In genomic region chr21:46089285-46089684, GRCh38 we compare ENCODE assay signal across 26 cellular contexts. TPM values are rescaled to one million over a fixed set of nuclear protein-coding genes. Genes with fewer than 3 reads are reported as not detected.
DNase-seq lines count a peak whose midpoint lies in the region; ATAC-seq lines count a peak whose summit lies in the region.
"Had no signal": no experiment of that assay in that cellular context is flagged by ENCODE, and none has a peak within 500 bp of the region (broad histone marks: within the 10 kb centered on the region; RNA-seq: fewer than 3 reads in every experiment).

No MANE protein-coding gene starts in this region.

- H3K4me3 ChIP-seq in rectal smooth muscle tissue (ENCODE audit: low read length) = no peak overlapping the region
- H3K4me3 ChIP-seq: GM12878, GM23338, MG63 had no signal

- ATAC-seq in activated T-cell treated with anti-CD3 and anti-CD28 coated beads, Interleukin-2, amount 50 U/mL, for 72 hours (replicated peaks in 1 of 2) = no peak
- ATAC-seq: GM12878, GM23338 had no signal

- H3K4me1 ChIP-seq in rectal smooth muscle tissue (ENCODE audit: control insufficient read depth, insufficient read depth, low read length) = peaks cover 34% of the 10 kb centered on the region

- no peaks in the 10 kb centered on the region for H3K27me3 ChIP-seq in rectal smooth muscle tissue (ENCODE audit: control insufficient read depth, insufficient read depth, low read length)
- H3K27me3 ChIP-seq: MG63 had no signal

- no peaks in the 10 kb centered on the region for H3K36me3 Mint-ChIP-seq in activated T-helper 2 cell treated with anti-CD3 and anti-CD28 coated beads, Interferon-gamma antibody, Interleukin-2, Interleukin-4, amounts not matched to agents 10 μg/mL and 5 μg/mL and 100 μg/mL, durations not matched to agents 14 hours and 24 hours and 36 hours (ENCODE audit: low read depth)
- peaks cover 10 to 13% of the 10 kb centered on the region in 2 donors for H3K36me3 Mint-ChIP-seq in activated T-cell treated with anti-CD3 and anti-CD28 coated beads, Interleukin-2, amount 50 U/mL, for 72 hours (ENCODE audit: insufficient read depth in 2 of 2)
- H3K36me3 Mint-ChIP-seq: IgD-negative memory B cell had no signal

- H3K27ac ChIP-seq in rectal smooth muscle tissue (ENCODE audit: low read depth, low read length) = peak overlapping the region; percentile 38
- H3K27ac ChIP-seq: 22Rv1 had no signal

- intact Hi-C loops in activated T-helper 2 cell treated with anti-CD3 and anti-CD28 coated beads, Interferon-gamma antibody, Interleukin-2, Interleukin-4, amounts not matched to agents 10 μg/mL and 5 μg/mL and 100 μg/mL, durations not matched to agents 14 hours and 24 hours and 36 hours (cut with micrococcal nuclease) = no loop called here

- DNase-seq in activated CD4-positive, CD25-positive, alpha-beta regulatory T cell treated with anti-CD3 and anti-CD28 coated beads, Interleukin-2, amount 50 U/mL, for 72 hours = peak; percentile 4
- no peak for DNase-seq in activated CD4-positive, CD25-positive, alpha-beta regulatory T cell (lab: John Stamatoyannopoulos, UW)
- DNase-seq in activated T-helper 2 cell treated with anti-CD3 and anti-CD28 coated beads, Interferon-gamma antibody, Interleukin-2, Interleukin-4, amounts not matched to agents 10 μg/mL and 5 μg/mL and 100 μg/mL, durations not matched to agents 14 hours and 24 hours and 36 hours (ENCODE audit: low spot score) = peak; percentile 4
- DNase-seq in islet precursor cell (peak; percentile 26), GM03348 (ENCODE audit: low spot score) (no peak), 8988T (no peak)
- no peak for DNase-seq in activated T-cell treated with anti-CD3 and anti-CD28 coated beads, Interleukin-2, amount 50 U/mL, for 72 hours
- DNase-seq: CD4-positive, alpha-beta T cell; DMS153; GF-D8; Karpas-422; MG63; NCI-H1048; NCI-H1436; NCI-H1930; NCI-H226; NCI-H524; NCI-H82; OCI-M1; SHP77 treated with DMSO at 0.1 percent for 48 hours had no signal

- peaks cover 2% of the 10 kb centered on the region for H3K27me3 Mint-ChIP-seq in activated T-helper 2 cell treated with anti-CD3 and anti-CD28 coated beads, Interferon-gamma antibody, Interleukin-2, Interleukin-4, amounts not matched to agents 10 μg/mL and 5 μg/mL and 100 μg/mL, durations not matched to agents 14 hours and 24 hours and 36 hours (ENCODE audit: low read depth)
- H3K27me3 Mint-ChIP-seq in activated T-cell treated with anti-CD3 and anti-CD28 coated beads, Interleukin-2, amount 50 U/mL, for 72 hours (ENCODE audit: low read depth) = no peaks in the 10 kb centered on the region
- H3K27me3 Mint-ChIP-seq: CD4-positive, alpha-beta T cell; IgD-negative memory B cell had no signal

- H3K36me3 ChIP-seq in rectal smooth muscle tissue (ENCODE audit: control insufficient read depth, insufficient read depth, low read length) = no peaks in the 10 kb centered on the region
- H3K36me3 ChIP-seq: MG63 had no signal

- no peak overlapping the region for H3K27ac Mint-ChIP-seq in activated T-helper 2 cell treated with anti-CD3 and anti-CD28 coated beads, Interferon-gamma antibody, Interleukin-2, Interleukin-4, amounts not matched to agents 10 μg/mL and 5 μg/mL and 100 μg/mL, durations not matched to agents 14 hours and 24 hours and 36 hours
- H3K27ac Mint-ChIP-seq in activated T-cell treated with anti-CD3 and anti-CD28 coated beads, Interleukin-2, amount 50 U/mL, for 72 hours = no peak overlapping the region
- H3K27ac Mint-ChIP-seq: CD4-positive, alpha-beta T cell; GM23338; IgD-negative memory B cell had no signal

- H3K4me1 Mint-ChIP-seq in activated T-helper 2 cell treated with anti-CD3 and anti-CD28 coated beads, Interferon-gamma antibody, Interleukin-2, Interleukin-4, amounts not matched to agents 10 μg/mL and 5 μg/mL and 100 μg/mL, durations not matched to agents 14 hours and 24 hours and 36 hours (ENCODE audit: low read depth) = no peaks in the 10 kb centered on the region
- no peaks in the 10 kb centered on the region for H3K4me1 Mint-ChIP-seq in activated T-cell treated with anti-CD3 and anti-CD28 coated beads, Interleukin-2, amount 50 U/mL, for 72 hours (ENCODE audit: low read depth)
- H3K4me1 Mint-ChIP-seq: GM23338, IgD-negative memory B cell had no signal

- H3K9ac ChIP-seq in rectal smooth muscle tissue (ENCODE audit: low read length) = no peak overlapping the region

- H3K4me3 Mint-ChIP-seq in activated T-helper 2 cell treated with anti-CD3 and anti-CD28 coated beads, Interferon-gamma antibody, Interleukin-2, Interleukin-4, amounts not matched to agents 10 μg/mL and 5 μg/mL and 100 μg/mL, durations not matched to agents 14 hours and 24 hours and 36 hours (ENCODE audit: low read depth) = no peak overlapping the region
- no peak overlapping the region for H3K4me3 Mint-ChIP-seq in activated T-cell treated with anti-CD3 and anti-CD28 coated beads, Interleukin-2, amount 50 U/mL, for 72 hours
- H3K4me3 Mint-ChIP-seq: CD4-positive, alpha-beta T cell; GM23338; IgD-negative memory B cell had no signal

- peaks cover 45% of the 10 kb centered on the region for H3K9me3 Mint-ChIP-seq in activated T-helper 2 cell treated with anti-CD3 and anti-CD28 coated beads, Interferon-gamma antibody, Interleukin-2, Interleukin-4, amounts not matched to agents 10 μg/mL and 5 μg/mL and 100 μg/mL, durations not matched to agents 14 hours and 24 hours and 36 hours
- H3K9me3 Mint-ChIP-seq in activated T-cell treated with anti-CD3 and anti-CD28 coated beads, Interleukin-2, amount 50 U/mL, for 72 hours = peaks cover 13 to 19% of the 10 kb centered on the region in 2 donors

RNA-seq across cellular contexts. Expression of gene COL6A2, which starts 8.6 kb away (rescaled TPM):
- total RNA-seq in activated T-helper 2 cell treated with anti-CD3 and anti-CD28 coated beads, Interferon-gamma antibody, Interleukin-2, Interleukin-4, amounts not matched to agents 10 μg/mL and 5 μg/mL and 100 μg/mL, durations not matched to agents 14 hours and 24 hours and 36 hours = 2.2 TPM in 2 replicates
- total RNA-seq in activated T-cell treated with anti-CD3 and anti-CD28 coated beads, Interleukin-2, amount 50 U/mL, for 72 hours = 10 to 100 TPM; 10.8 to 11.3 TPM
- total RNA-seq: HT-29 had no signal

Comparison
In these comparisons a context has a peak if more than half of its experiments do, and no peak if none do; other contexts are left out.
1. DNase-seq: peak in activated CD4-positive, CD25-positive, alpha-beta regulatory T cell treated with anti-CD3 and anti-CD28 coated beads, Interleukin-2, amount 50 U/mL, for 72 hours (single experiment), activated T-helper 2 cell treated with anti-CD3 and anti-CD28 coated beads, Interferon-gamma antibody, Interleukin-2, Interleukin-4, amounts not matched to agents 10 μg/mL and 5 μg/mL and 100 μg/mL, durations not matched to agents 14 hours and 24 hours and 36 hours (single experiment) and islet precursor cell (single experiment); none in activated CD4-positive, CD25-positive, alpha-beta regulatory T cell (0 of 4), GM03348 (single experiment), activated T-cell treated with anti-CD3 and anti-CD28 coated beads, Interleukin-2, amount 50 U/mL, for 72 hours (0 of 2) and 8988T (single experiment).